In genomic region chr1:155977607-155978324, GRCh38 we compare ENCODE assay signal across 8 cellular contexts. TPM values are rescaled to one million over a fixed set of nuclear protein-coding genes. Genes with fewer than 3 reads are reported as not detected.
DNase-seq lines count a peak whose midpoint lies in the region; ATAC-seq and TF ChIP-seq lines count a peak whose summit lies in the region.

No MANE protein-coding gene starts in this region.

- no peak for TF ChIP-seq CTCF in brain (conservative IDR thresholded peaks at IDR 0.05)

- ATAC-seq in T-helper 17 cell, result peak; percentile 43
- ATAC-seq in HG02840 (IDR thresholded peaks at IDR 0.05; ENCODE audit: low FRiP score, unreplicated experiment), result no peak

- no peaks in the 10 kb centered on the region for H3K9me3 ChIP-seq in T-helper 17 cell (ENCODE audit: control insufficient read depth, low read length, poor library complexity, severe bottlenecking)

- peak; percentile 53 for DNase-seq in NK-92 treated with Interleukin-12 subunit alpha and Interleukin-12 subunit beta, amount 100 ng/mL, for 24 hours (lab: John Stamatoyannopoulos, UW)
- DNase-seq in NK-92 (lab: John Stamatoyannopoulos, UW; ENCODE audit: unreplicated experiment) (no peak), T-helper 17 cell (peak in 2 of 3 donors; percentile 34 to 41), kidney tubule cell (ENCODE audit: low spot score) (peak; percentile 18), HK-2 (ENCODE audit: unreplicated experiment) (no peak)
- DNase-seq in stimulated activated CD4-positive, alpha-beta T cell treated with anti-CD3 and anti-CD28 coated beads, Interleukin-2, amount 100 ng/mL, for 24 hours, result peak; percentile 73 to 77

- peaks cover 73% of the 10 kb centered on the region for H3K4me1 Mint-ChIP-seq in T-helper 17 cell
- peaks cover 89% of the 10 kb centered on the region for H3K4me1 Mint-ChIP-seq in brain

- H3K4me3 Mint-ChIP-seq in T-helper 17 cell (peak overlapping the region; percentile 99), brain (peak overlapping the region; percentile 90 to 97 (median 93))

- H3K9me3 Mint-ChIP-seq in brain, result peaks cover 0 to 4% (median 0%) of the 10 kb centered on the region in 5 experiments

- H3K27me3 Mint-ChIP-seq in T-helper 17 cell, result no peaks in the 10 kb centered on the region
- peaks cover 12% of the 10 kb centered on the region for H3K27me3 Mint-ChIP-seq in brain

- H3K27ac Mint-ChIP-seq in T-helper 17 cell (peak overlapping the region; percentile 96), brain (peak overlapping the region; percentile 97 to 99 (median 99))

- H3K36me3 Mint-ChIP-seq in T-helper 17 cell (ENCODE audit: low read depth) (peaks cover 17% of the 10 kb centered on the region), brain (peaks cover 16% of the 10 kb centered on the region)

RNA-seq across cellular contexts. Expression of gene ARHGEF2, which starts 0.6 kb away (rescaled TPM):
- total RNA-seq in T-helper 17 cell, result 100 to 1,000 TPM in 1 of 2 donors, 10 to 100 TPM in 1; 86.1 to 123 TPM
- 195 TPM for polyA plus RNA-seq in brain (ENCODE audit: insufficient read depth, low read depth, low replicate concordance)

RNA-seq across cellular contexts. Expression of gene RXFP4, which starts 36.3 kb away (rescaled TPM):
- total RNA-seq in T-helper 17 cell, result not detected
- not detected for polyA plus RNA-seq in brain (ENCODE audit: insufficient read depth, low read depth, low replicate concordance)

RNA-seq across cellular contexts. Expression of gene SSR2, which starts 43.0 kb away (rescaled TPM):
- total RNA-seq in T-helper 17 cell, result 100 to 1,000 TPM; 217 to 234 TPM
- polyA plus RNA-seq in brain (ENCODE audit: insufficient read depth, low read depth, low replicate concordance), result 451 TPM

RNA-seq across cellular contexts. Expression of gene KHDC4, which starts 43.6 kb away (rescaled TPM):
- 10 to 100 TPM; 59.9 to 63.1 TPM for total RNA-seq in T-helper 17 cell
- polyA plus RNA-seq in brain (ENCODE audit: insufficient read depth, low read depth, low replicate concordance), result 24.1 TPM

Comparison
In these comparisons a context has a peak if more than half of its experiments do, and no peak if none do; other contexts are left out.
1. DNase-seq: peak in NK-92 treated with Interleukin-12 subunit alpha and Interleukin-12 subunit beta, amount 100 ng/mL, for 24 hours (single experiment), T-helper 17 cell (2 of 3), kidney tubule cell (single experiment) and stimulated activated CD4-positive, alpha-beta T cell treated with anti-CD3 and anti-CD28 coated beads, Interleukin-2, amount 100 ng/mL, for 24 hours (2 of 2); none in NK-92 (single experiment) and HK-2 (single experiment).